17 cellular contexts compared by ENCODE assay signal in the genomic region with DNA sequence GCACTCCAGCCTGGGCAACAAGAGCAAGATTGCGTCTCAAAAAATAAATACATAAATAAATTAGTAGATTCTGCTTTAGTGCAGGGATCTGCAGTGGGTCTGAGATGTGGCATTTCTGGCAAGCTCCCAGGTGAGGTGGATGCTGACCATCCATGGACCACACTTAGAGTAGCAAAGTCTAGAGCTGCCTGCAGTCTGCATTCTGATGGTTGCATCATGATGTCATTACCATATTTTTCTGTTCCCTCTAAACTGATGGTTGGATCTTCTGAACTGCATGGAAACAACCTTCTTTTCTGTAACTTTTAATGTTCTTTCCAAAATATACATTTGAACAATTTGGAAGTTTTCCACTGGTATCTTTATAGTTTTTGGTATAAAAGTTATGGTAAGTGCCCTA. TPM values are rescaled to one million over a fixed set of nuclear protein-coding genes. Genes with fewer than 3 reads are reported as not detected.
A peak's percentile ranks its signal among the peaks of the same experiment; 100 is the strongest.
DNase-seq lines count a peak whose midpoint lies in the region; ATAC-seq lines count a peak whose summit lies in the region.
"Had no signal": no experiment of that assay in that cellular context is flagged by ENCODE, and none has a peak within 500 bp of the region (broad histone marks: within the 10 kb centered on the region; RNA-seq: fewer than 3 reads in every experiment).

No MANE protein-coding gene starts in this region.

- H3K27ac ChIP-seq in CD4-positive, alpha-beta memory T cell (ENCODE audit: low read depth, low read length): no peak overlapping the region
- H3K27ac ChIP-seq: neural progenitor cell, tibial artery, VCaP had no signal

- H3K4me1 ChIP-seq in CD4-positive, alpha-beta memory T cell (ENCODE audit: insufficient read depth, low read length): peaks cover 11% of the 10 kb centered on the region
- H3K4me1 ChIP-seq: BE2C, neural progenitor cell, Peyer's patch had no signal

- DNase-seq in CD4-positive, alpha-beta memory T cell: no peak
- DNase-seq in effector memory CD8-positive, alpha-beta T cell: no peak
- DNase-seq in DMS114 treated with DMSO at 0.1 percent for 48 hours (lab: John Stamatoyannopoulos, UW; ENCODE audit: unreplicated experiment) (no peak), D341Med (ENCODE audit: low spot score) (no peak)
- DNase-seq in effector CD8-positive, alpha-beta T cell (lab: John Stamatoyannopoulos, UW): no peak
- DNase-seq: BE2C, DMS153, GOT3, hippocampal formation, NCI-H2171, tibial artery had no signal

- H3K27me3 ChIP-seq in CD4-positive, alpha-beta memory T cell (ENCODE audit: insufficient read depth, low read length): no peaks in the 10 kb centered on the region
- H3K27me3 ChIP-seq: BE2C, neural progenitor cell, Peyer's patch, tibial artery had no signal

- peaks cover 6 to 18% (median 13%) of the 10 kb centered on the region in 4 donors for H3K4me1 Mint-ChIP-seq in CD4-positive, alpha-beta memory T cell
- H3K4me1 Mint-ChIP-seq in activated T-helper 17 cell treated with anti-CD3 and anti-CD28 coated beads, Interleukin-2, amount 50 U/mL, for 72 hours: peaks cover 18% of the 10 kb centered on the region
- peaks cover 8 to 13% of the 10 kb centered on the region in 2 donors for H3K4me1 Mint-ChIP-seq in effector memory CD8-positive, alpha-beta T cell (ENCODE audit: low read depth in 2 of 2)
- H3K4me1 Mint-ChIP-seq: neural progenitor cell; stimulated activated memory B cell treated with anti-CD40 and anti-IgM and Interleukin-4, amounts not matched to agents 10 μg/mL and 1 μg/mL and 100 μg/mL, for 72 hours had no signal

- no peak overlapping the region for H3K4me3 ChIP-seq in CD4-positive, alpha-beta memory T cell (ENCODE audit: low read length in 2 of 2)
- H3K4me3 ChIP-seq: neural progenitor cell, Peyer's patch, tibial artery had no signal

- CTCF ChIA-PET in CD4-positive, alpha-beta memory T cell (lab: Charles Lee; ENCODE audit: partially characterized antibody): interaction anchor here (0.9 kb wide), 1 partner anchor 14 kb away, joined by 3 read pairs; no protein-coding TSS in a partner anchor

- H3K36me3 Mint-ChIP-seq in CD4-positive, alpha-beta memory T cell: no peaks in the 10 kb centered on the region
- peaks cover 5% of the 10 kb centered on the region for H3K36me3 Mint-ChIP-seq in activated T-helper 17 cell treated with anti-CD3 and anti-CD28 coated beads, Interleukin-2, amount 50 U/mL, for 72 hours (ENCODE audit: low read depth)
- no peaks in the 10 kb centered on the region for H3K36me3 Mint-ChIP-seq in effector memory CD8-positive, alpha-beta T cell (ENCODE audit: insufficient read depth)
- H3K36me3 Mint-ChIP-seq: neural progenitor cell had no signal

- no peaks in the 10 kb centered on the region for H3K36me3 ChIP-seq in CD4-positive, alpha-beta memory T cell (ENCODE audit: insufficient read depth, low read length)
- H3K36me3 ChIP-seq: BE2C, neural progenitor cell, Peyer's patch, tibial artery had no signal

- H3K27ac Mint-ChIP-seq in CD4-positive, alpha-beta memory T cell: peak overlapping the region; percentile 26 to 94 (median 92)
- H3K27ac Mint-ChIP-seq in activated T-helper 17 cell treated with anti-CD3 and anti-CD28 coated beads, Interleukin-2, amount 50 U/mL, for 72 hours: peak overlapping the region; percentile 96
- H3K27ac Mint-ChIP-seq in effector memory CD8-positive, alpha-beta T cell: peak overlapping the region; percentile 82 to 87
- H3K27ac Mint-ChIP-seq: neural progenitor cell; stimulated activated memory B cell treated with anti-CD40 and anti-IgM and Interleukin-4, amounts not matched to agents 10 μg/mL and 1 μg/mL and 100 μg/mL, for 72 hours had no signal

- no peak overlapping the region for H3K4me3 Mint-ChIP-seq in CD4-positive, alpha-beta memory T cell
- H3K4me3 Mint-ChIP-seq in activated T-helper 17 cell treated with anti-CD3 and anti-CD28 coated beads, Interleukin-2, amount 50 U/mL, for 72 hours: peak overlapping the region; percentile 84
- no peak overlapping the region for H3K4me3 Mint-ChIP-seq in effector memory CD8-positive, alpha-beta T cell
- H3K4me3 Mint-ChIP-seq: neural progenitor cell; stimulated activated memory B cell treated with anti-CD40 and anti-IgM and Interleukin-4, amounts not matched to agents 10 μg/mL and 1 μg/mL and 100 μg/mL, for 72 hours had no signal

- ATAC-seq in GM18520 (IDR thresholded peaks at IDR 0.05; ENCODE audit: unreplicated experiment): peak; percentile 11
- no peak for ATAC-seq in activated T-helper 17 cell treated with anti-CD3 and anti-CD28 coated beads, Interleukin-2, amount 50 U/mL, for 72 hours (replicated peaks)
- no peak for ATAC-seq in effector memory CD8-positive, alpha-beta T cell (replicated peaks)

- intact Hi-C loops in CD4-positive, alpha-beta memory T cell (cut with micrococcal nuclease): no loop called here

- peaks cover 0 to 2% (median 0%) of the 10 kb centered on the region in 8 donors for H3K9me3 Mint-ChIP-seq in CD4-positive, alpha-beta memory T cell
- no peaks in the 10 kb centered on the region for H3K9me3 Mint-ChIP-seq in activated T-helper 17 cell treated with anti-CD3 and anti-CD28 coated beads, Interleukin-2, amount 50 U/mL, for 72 hours
- no peaks in the 10 kb centered on the region for H3K9me3 Mint-ChIP-seq in effector memory CD8-positive, alpha-beta T cell

- POLR2A ChIA-PET in CD4-positive, alpha-beta memory T cell (lab: Charles Lee; ENCODE audit: partially characterized antibody): no interaction called here

- peaks cover 6 to 7% of the 10 kb centered on the region in 2 donors for H3K27me3 Mint-ChIP-seq in CD4-positive, alpha-beta memory T cell
- peaks cover 10% of the 10 kb centered on the region for H3K27me3 Mint-ChIP-seq in activated T-helper 17 cell treated with anti-CD3 and anti-CD28 coated beads, Interleukin-2, amount 50 U/mL, for 72 hours
- peaks cover 22 to 24% of the 10 kb centered on the region in 2 donors for H3K27me3 Mint-ChIP-seq in effector memory CD8-positive, alpha-beta T cell

- no peaks in the 10 kb centered on the region for H3K9me3 ChIP-seq in CD4-positive, alpha-beta memory T cell (ENCODE audit: control insufficient read depth in 1 of 2, low read length in 2 of 2)
- H3K9me3 ChIP-seq: BE2C, Peyer's patch, tibial artery had no signal

RNA-seq across cellular contexts. Expression of a gene that starts 42.9 kb away (rescaled TPM):
- total RNA-seq in CD4-positive, alpha-beta memory T cell: 100 to 1,000 TPM; 199 to 219 TPM
- 1,000 to 10,000 TPM in 1 of 2 donors, 100 to 1,000 TPM in 1; 962 to 1,169 TPM for polyA plus RNA-seq in CD4-positive, alpha-beta memory T cell
- 100 to 1,000 TPM; 206 to 271 TPM for total RNA-seq in activated T-helper 17 cell treated with anti-CD3 and anti-CD28 coated beads, Interleukin-2, amount 50 U/mL, for 72 hours

RNA-seq across cellular contexts. Expression of a gene that starts 57.2 kb away (rescaled TPM):
- total RNA-seq in CD4-positive, alpha-beta memory T cell: 100 to 1,000 TPM; 477 to 489 TPM
- 1,000 to 10,000 TPM; 2,683 to 3,569 TPM for polyA plus RNA-seq in CD4-positive, alpha-beta memory T cell
- 100 to 1,000 TPM; 392 to 483 TPM for total RNA-seq in activated T-helper 17 cell treated with anti-CD3 and anti-CD28 coated beads, Interleukin-2, amount 50 U/mL, for 72 hours
